22 cellular contexts compared by ENCODE assay signal in genomic region chr9:134752476-134752875, GRCh38.
"Had no signal": no experiment of that assay in that cellular context is flagged by ENCODE, and none has a peak within 500 bp of the region (broad histone marks: within the 10 kb centered on the region; RNA-seq: fewer than 3 reads in every experiment).

No MANE protein-coding gene starts in this region.

- H3K79me2 ChIP-seq: parathyroid adenoma had no signal

- FAIRE-seq: endometrium, frontal cortex, keratinocyte had no signal

- H3K9ac ChIP-seq: parathyroid adenoma had no signal

- H3K36me3 ChIP-seq: right lobe of liver, thyroid gland had no signal

- H2AFZ ChIP-seq: parathyroid adenoma had no signal

- H3K4me3 ChIP-seq: lung, right lobe of liver, stomach, thyroid gland, vagina had no signal

- H3K27ac ChIP-seq: parathyroid adenoma, right lobe of liver, stomach, thyroid gland, vagina had no signal

- H3K27me3 ChIP-seq: right lobe of liver, stomach, thyroid gland, vagina had no signal

- DNase-seq: cortex of kidney; effector memory CD8-positive, alpha-beta T cell; erythroblast; hypothalamus; immature natural killer cell; naive B cell; right lobe of liver; stimulated activated CD4-positive, alpha-beta T cell treated with anti-CD3 and anti-CD28 coated beads, Interleukin-2, amount 100 ng/mL, for 24 hours; stimulated activated CD4-positive, alpha-beta T cell treated with anti-CD3 and anti-CD28 coated beads, Interleukin-4, amount 100 ng/mL, for 24 hours; stimulated activated naive CD4-positive, alpha-beta T cell treated with Interleukin-2 at 50 U/mL for 16 hours; stomach; thyroid gland; trophoblast cell had no signal

- H3K9me3 ChIP-seq: right lobe of liver, stomach, thyroid gland, vagina had no signal

- ATAC-seq: effector memory CD8-positive, alpha-beta T cell; left lobe of liver; natural killer cell treated with Interleukin-12 subunit alpha and Interleukin-12 subunit beta and Interleukin-15 and Interleukin-18, amount 100 ng/mL, for 72 hours; right lobe of liver; stimulated activated effector memory CD8-positive, alpha-beta T cell treated with anti-CD3 and anti-CD28 coated beads, Interleukin-12 subunit alpha, Interleukin-12 subunit beta, amount 100 ng/mL, for 72 hours had no signal

- H3K4me1 ChIP-seq: parathyroid adenoma, right lobe of liver, thyroid gland, vagina had no signal
